ENCODE assay signal across 8 cellular contexts in the genomic region with DNA sequence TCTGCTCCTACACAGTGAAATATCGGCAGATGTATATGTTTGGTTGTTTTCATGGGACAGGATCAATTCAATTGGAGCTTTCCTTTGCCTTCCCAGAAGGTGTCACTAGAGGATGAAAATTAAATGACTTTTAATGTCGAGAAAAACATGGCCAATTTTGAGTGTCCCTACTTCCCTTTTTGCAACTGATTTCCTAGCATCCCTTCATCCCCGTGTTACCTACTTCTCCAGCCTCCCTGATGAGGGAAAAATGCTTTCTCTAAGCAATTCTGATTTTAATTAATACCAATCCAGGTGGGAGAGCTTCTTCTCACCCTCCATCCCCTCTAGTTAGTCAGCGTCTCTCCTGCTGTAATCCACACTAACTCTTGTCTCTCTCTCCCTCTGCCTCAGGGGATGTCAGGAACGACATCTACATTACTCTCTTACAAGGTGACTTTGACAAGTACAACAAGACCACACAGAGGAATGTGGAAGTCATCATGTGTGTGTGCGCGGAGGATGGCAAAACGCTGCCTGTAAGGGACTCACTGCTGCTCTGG.
A peak's percentile ranks its signal among the peaks of the same experiment; 100 is the strongest.
DNase-seq lines count a peak whose midpoint lies in the region; ATAC-seq and TF ChIP-seq lines count a peak whose summit lies in the region.

No MANE protein-coding gene starts in this region.

- H3K4me3 ChIP-seq in thyroid gland (replicated peaks in 1 of 3) (no peak overlapping the region), coronary artery (no peak overlapping the region)

- H3K27ac Mint-ChIP-seq in activated naive CD4-positive, alpha-beta T cell treated with anti-CD3 and anti-CD28 coated beads, Interleukin-2, amount 50 U/mL, for 72 hours: peak overlapping the region; percentile 6 to 87

- peak; percentile 84 for TF ChIP-seq CTCF in foreskin keratinocyte (conservative IDR thresholded peaks at IDR 0.05)
- TF ChIP-seq CTCF in thyroid gland (IDR thresholded peaks at IDR 0.05): peak in 4 of 6 experiments; percentile 40 to 71 (median 61)
- no peak for TF ChIP-seq CTCF in coronary artery (IDR thresholded peaks at IDR 0.05)

- no peak overlapping the region for H3K27ac ChIP-seq in foreskin keratinocyte
- no peak overlapping the region for H3K27ac ChIP-seq in thyroid gland
- no peak overlapping the region for H3K27ac ChIP-seq in coronary artery

- WGBS in thyroid gland, 2 donors: 55 to 56% methylated on average over 8 of the region's 8 CpGs

- no peak for TF ChIP-seq POLR2A in thyroid gland (IDR thresholded peaks at IDR 0.05)

- H3K4me1 ChIP-seq in foreskin keratinocyte: peaks cover 17% of the 10 kb centered on the region
- peaks cover 8 to 29% of the 10 kb centered on the region in 2 donors for H3K4me1 ChIP-seq in thyroid gland

- no peaks in the 10 kb centered on the region for H3K27me3 ChIP-seq in foreskin keratinocyte
- H3K27me3 ChIP-seq in thyroid gland: no peaks in the 10 kb centered on the region

- no peak for DNase-seq in activated naive CD4-positive, alpha-beta T cell treated with anti-CD3 and anti-CD28 coated beads, Interleukin-2, amount 50 U/mL, for 72 hours (ENCODE audit: low spot score in 2 of 2)
- no peak for DNase-seq in activated naive CD4-positive, alpha-beta T cell treated with Interleukin-2 at 50 U/mL for 16 hours
- peak; percentile 15 for DNase-seq in RKO (ENCODE audit: low spot score)
- DNase-seq in foreskin keratinocyte: peak in 1 of 2 donors; percentile 31
- no peak for DNase-seq in thyroid gland
- DNase-seq in coronary artery (ENCODE audit: low spot score): no peak
- DNase-seq in NCI-H1048 (lab: John Stamatoyannopoulos, UW): no peak

- no peak for ATAC-seq in activated naive CD4-positive, alpha-beta T cell treated with anti-CD3 and anti-CD28 coated beads, Interleukin-2, amount 50 U/mL, for 72 hours
- ATAC-seq in foreskin keratinocyte: peak; percentile 41
- no peak for ATAC-seq in GM19455 (IDR thresholded peaks at IDR 0.05; ENCODE audit: unreplicated experiment)

- H3K36me3 Mint-ChIP-seq in activated naive CD4-positive, alpha-beta T cell treated with anti-CD3 and anti-CD28 coated beads, Interleukin-2, amount 50 U/mL, for 72 hours: peaks cover 31 to 36% of the 10 kb centered on the region in 2 donors

- no peaks in the 10 kb centered on the region for H3K9me3 ChIP-seq in thyroid gland

- H3K9me3 Mint-ChIP-seq in activated naive CD4-positive, alpha-beta T cell treated with anti-CD3 and anti-CD28 coated beads, Interleukin-2, amount 50 U/mL, for 72 hours: no peaks in the 10 kb centered on the region

- intact Hi-C loops in thyroid gland (cut with DNase I): loop anchor here (5.0 kb wide), 1 partner anchor 280 kb away; a partner anchor contains a TSS

- no peaks in the 10 kb centered on the region for H3K36me3 ChIP-seq in thyroid gland
